Comparison of ENCODE assay signal across 8 cellular contexts in the genomic region with DNA sequence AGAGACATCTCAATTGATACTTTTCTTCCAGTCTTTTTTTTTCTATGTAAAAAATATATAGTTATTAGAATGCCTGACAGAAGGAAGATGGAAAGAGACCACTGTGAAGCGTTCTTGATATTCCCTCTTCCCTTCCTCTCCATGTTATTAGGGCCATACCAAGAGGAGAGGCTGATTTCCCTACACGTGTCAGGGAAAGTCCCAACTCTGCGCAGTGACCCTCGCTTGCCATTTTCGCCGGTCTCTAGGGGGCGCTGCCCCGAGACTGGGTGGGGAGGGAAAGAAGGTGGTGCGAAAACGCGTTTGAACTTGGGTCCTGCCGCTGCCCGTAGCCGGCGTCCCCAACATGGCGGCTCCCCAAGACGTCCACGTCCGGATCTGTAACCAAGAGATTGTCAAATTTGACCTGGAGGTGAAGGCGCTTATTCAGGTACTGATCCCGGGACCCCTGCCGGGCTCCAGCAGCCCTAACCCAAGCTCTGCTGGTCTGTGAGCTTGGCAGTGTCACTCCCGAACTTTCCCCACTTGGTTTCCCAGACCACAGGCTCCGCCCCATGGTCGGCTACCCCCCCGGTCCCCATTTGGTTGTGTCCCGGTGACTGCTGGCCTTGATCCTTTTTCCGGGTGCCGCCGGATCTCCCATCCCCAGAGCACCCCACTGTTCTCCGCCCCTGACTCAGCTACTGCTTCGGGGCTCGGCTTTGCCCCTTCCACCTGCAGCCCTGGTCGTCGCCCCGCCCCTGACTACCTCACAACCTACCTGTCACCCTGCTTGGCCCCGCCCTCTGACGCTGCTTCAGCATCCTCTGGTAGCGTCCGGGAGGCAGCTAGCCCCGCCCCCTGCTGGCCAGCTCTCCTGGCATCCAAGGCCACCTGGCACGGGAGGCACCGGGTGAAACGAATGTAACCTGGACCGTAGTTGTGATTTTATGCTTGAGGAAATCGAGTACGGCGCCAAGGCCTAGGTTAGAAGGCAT. TPM values are rescaled to one million over a fixed set of nuclear protein-coding genes. Genes with fewer than 3 reads are reported as not detected.
DNase-seq lines count a peak whose midpoint lies in the region; ATAC-seq and TF ChIP-seq lines count a peak whose summit lies in the region.

Gene BNIP1, plus strand, starts transcription at position 332 of the 977 bp plus-strand sequence. Its CDS starts 15 bp downstream, at position 347.

- peak; percentile 97 for DNase-seq in COLO668 (lab: John Stamatoyannopoulos, UW; ENCODE audit: unreplicated experiment)
- peak; percentile 80 for DNase-seq in HS-5 (ENCODE audit: low read depth)
- DNase-seq in NK-92 (lab: John Stamatoyannopoulos, UW; ENCODE audit: unreplicated experiment) = peak; percentile 79
- DNase-seq in activated CD8-positive, alpha-beta memory T cell treated with anti-CD3 and anti-CD28 coated beads for 1 hour (ENCODE audit: extremely low read depth in 1 of 2, low read depth in 1 of 2) = peak; percentile 87 to 97
- DNase-seq in effector CD4-positive, alpha-beta T cell = peak; percentile 96
- DNase-seq in lower lobe of right lung = peak; percentile 100
- DNase-seq in stimulated activated CD4-positive, alpha-beta T cell treated with anti-CD3 and anti-CD28 coated beads, TNF-alpha, amount 100 ng/mL, for 24 hours (ENCODE audit: low read depth in 3 of 3) = peak; percentile 94 to 96 (median 96)

- ATAC-seq in GM19468 (IDR thresholded peaks at IDR 0.05; ENCODE audit: extremely low read depth, unreplicated experiment) = peak; percentile 84
- peak; percentile 98 for ATAC-seq in lower lobe of right lung

- peak within 1 kb of the TSS; percentile 94 for H3K27ac ChIP-seq in lower lobe of right lung

- intact Hi-C loops in lower lobe of right lung (cut with DNase I) = no loop called here

- no peaks in the 10 kb centered on the region for H3K9me3 ChIP-seq in lower lobe of right lung

- TF ChIP-seq CTCF in lower lobe of right lung (IDR thresholded peaks at IDR 0.05) = peak; percentile 90

- H3K4me1 ChIP-seq in lower lobe of right lung = peaks cover 8% of the 10 kb centered on the region

- H3K36me3 ChIP-seq in lower lobe of right lung = peaks cover 26% of the 10 kb centered on the region

- no peaks in the 10 kb centered on the region for H3K27me3 ChIP-seq in lower lobe of right lung (ENCODE audit: low read depth)

- H3K4me3 ChIP-seq in lower lobe of right lung = peak within 1 kb of the TSS; percentile 98

RNA-seq across cellular contexts. Expression of gene BNIP1, which starts in this region (rescaled TPM):
- 8.4 TPM for total RNA-seq in lower lobe of right lung

Comparison
In these comparisons a context has a peak if more than half of its experiments do, and no peak if none do; other contexts are left out.
1. Peak in every context shown above with its lines: DNase-seq, ATAC-seq, H3K4me3 ChIP-seq and H3K27ac ChIP-seq.